In the genomic region with DNA sequence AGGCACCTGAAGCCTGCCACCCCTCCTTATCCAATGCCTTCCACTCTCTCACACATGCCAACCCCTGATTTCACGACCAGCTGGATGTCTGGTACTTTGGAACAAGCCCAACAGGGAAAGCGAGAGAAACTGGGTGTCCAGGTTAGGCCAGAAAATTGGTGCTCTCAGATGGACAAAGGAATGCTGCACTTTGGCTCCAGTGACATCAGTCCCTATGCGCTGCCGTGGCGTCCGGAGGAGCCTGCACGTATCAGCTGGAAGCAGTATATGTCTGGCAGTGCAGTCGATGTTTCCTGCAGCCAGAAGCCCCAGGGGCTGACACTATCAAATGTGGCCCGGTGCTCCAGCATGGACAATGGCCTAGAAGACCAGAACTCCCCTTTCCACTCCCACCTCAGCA, we compare ENCODE assay signal across 19 cellular contexts.
"Had no signal": no experiment of that assay in that cellular context is flagged by ENCODE, and none has a peak within 500 bp of the region (broad histone marks: within the 10 kb centered on the region; RNA-seq: fewer than 3 reads in every experiment).

No MANE protein-coding gene starts in this region.

- H3K9me3 Mint-ChIP-seq: activated CD4-positive, alpha-beta memory T cell treated with anti-CD3 and anti-CD28 coated beads, Interleukin-2, amount 10 ng/mL, durations not matched to agents 7 days and 5 days; activated naive CD4-positive, alpha-beta T cell treated with anti-CD3 and anti-CD28 coated beads, Interleukin-2, amount 50 U/mL, for 72 hours; mesothelial cell of epicardium; nephron progenitor cell; T-helper 1 cell treated with Interleukin-12 subunit alpha and Interleukin-12 subunit beta and Interleukin-4 antibody, amounts not matched to agents 30 μg/mL and 1 μg/mL, for 36 hours had no signal

- H3K27me3 Mint-ChIP-seq: activated CD4-positive, alpha-beta memory T cell treated with anti-CD3 and anti-CD28 coated beads, Interleukin-2, amount 10 ng/mL, durations not matched to agents 7 days and 5 days had no signal

- H3K27ac Mint-ChIP-seq: activated CD4-positive, alpha-beta memory T cell treated with anti-CD3 and anti-CD28 coated beads, Interleukin-2, amount 10 ng/mL, durations not matched to agents 7 days and 5 days; mesothelial cell of epicardium; nephron progenitor cell; T-helper 1 cell treated with Interleukin-12 subunit alpha and Interleukin-12 subunit beta and Interleukin-4 antibody, amounts not matched to agents 30 μg/mL and 1 μg/mL, for 36 hours had no signal

- H3K36me3 Mint-ChIP-seq: activated naive CD4-positive, alpha-beta T cell treated with anti-CD3 and anti-CD28 coated beads, Interleukin-2, amount 50 U/mL, for 72 hours; mesothelial cell of epicardium had no signal

- H3K4me1 Mint-ChIP-seq: mesothelial cell of epicardium had no signal

- ATAC-seq: left lobe of liver had no signal

- H3K4me3 ChIP-seq: spleen, tibial artery, vagina had no signal

- H3K9me3 ChIP-seq: spleen, tibial artery, vagina had no signal

- H3K27ac ChIP-seq: spleen, tibial artery, vagina, WERI-Rb-1 had no signal

- H3K4me3 Mint-ChIP-seq: activated CD4-positive, alpha-beta memory T cell treated with anti-CD3 and anti-CD28 coated beads, Interleukin-2, amount 10 ng/mL, durations not matched to agents 7 days and 5 days; mesothelial cell of epicardium; nephron progenitor cell; T-helper 1 cell treated with Interleukin-12 subunit alpha and Interleukin-12 subunit beta and Interleukin-4 antibody, amounts not matched to agents 30 μg/mL and 1 μg/mL, for 36 hours had no signal

- H3K4me1 ChIP-seq: spleen, vagina had no signal

- DNase-seq: activated gamma-delta T cell treated with Interleukin-2 at 50 U/mL for 16 hours; amniotic stem cell; erythroblast; foreskin melanocyte; glutamatergic neuron; hippocampal formation; nephron progenitor cell; occipital lobe; retina; spleen; stimulated activated naive CD4-positive, alpha-beta T cell; tibial artery; WERI-Rb-1 had no signal

- H3K27me3 ChIP-seq: spleen, tibial artery, vagina had no signal
